Comparison of ENCODE assay signal across 22 cellular contexts in genomic region chr21:45921917-45922316, GRCh38.
"Had no signal": no experiment of that assay in that cellular context is flagged by ENCODE, and none has a peak within 500 bp of the region (broad histone marks: within the 10 kb centered on the region; RNA-seq: fewer than 3 reads in every experiment).

No MANE protein-coding gene starts in this region.

- DNase-seq: activated B cell treated with CpG ODN at 0.5 μM for 24 hours; activated CD4-positive, alpha-beta T cell treated with anti-CD3 and anti-CD28 coated beads for 1 hour; activated CD4-positive, alpha-beta T cell treated with anti-CD3 and anti-CD28 coated beads, Interleukin-2, amount 10 ng/mL, durations not matched to agents 24 days and 14 days; activated CD4-positive, alpha-beta T cell treated with anti-CD3 and anti-CD28 coated beads, Interleukin-2, amount 50 U/mL, for 48 hours; activated CD8-positive, alpha-beta memory T cell treated with anti-CD3 and anti-CD28 coated beads, Interleukin-2, amount 10 ng/mL, durations not matched to agents 7 days and 5 days; activated gamma-delta T cell treated with Interleukin-2 at 50 U/mL for 16 hours; activated naive CD4-positive, alpha-beta T cell treated with anti-CD3 and anti-CD28 coated beads, Interleukin-2, amount 10 ng/mL, durations not matched to agents 7 days and 5 days; activated naive CD8-positive, alpha-beta T cell treated with anti-CD3 and anti-CD28 coated beads for 36 hours; activated T-cell treated with anti-CD3 and anti-CD28 coated beads, Interleukin-2, amount 50 U/mL, for 4 hours; brain microvascular endothelial cell; MG63; NCI-H1417; NCI-H1694 treated with DMSO at 0.1 percent for 48 hours; NCI-H2029 treated with DMSO at 0.1 percent for 48 hours; NCI-H510A treated with DMSO at 0.1 percent for 48 hours; NCI-H69; PC-9; SHP77 treated with DMSO at 0.1 percent for 48 hours; T-helper 9 cell had no signal

- H3K9ac ChIP-seq: KMS-11 had no signal

- H3K27me3 ChIP-seq: brain microvascular endothelial cell, cardiac muscle cell, MG63 had no signal

- H3K4me3 Mint-ChIP-seq: activated B cell treated with CpG ODN at 0.5 μM for 24 hours; activated CD4-positive, alpha-beta T cell treated with anti-CD3 and anti-CD28 coated beads, Interleukin-2, amount 10 ng/mL, durations not matched to agents 24 days and 14 days; activated CD8-positive, alpha-beta memory T cell treated with anti-CD3 and anti-CD28 coated beads, Interleukin-2, amount 10 ng/mL, durations not matched to agents 7 days and 5 days; activated naive CD4-positive, alpha-beta T cell treated with anti-CD3 and anti-CD28 coated beads, Interleukin-2, amount 10 ng/mL, durations not matched to agents 7 days and 5 days; activated naive CD8-positive, alpha-beta T cell treated with anti-CD3 and anti-CD28 coated beads for 36 hours; activated T-cell treated with anti-CD3 and anti-CD28 coated beads, Interleukin-2, amount 50 U/mL, for 4 hours; T-helper 1 cell treated with Interleukin-12 subunit alpha and Interleukin-12 subunit beta and Interleukin-4 antibody, amounts not matched to agents 30 μg/mL and 1 μg/mL, for 36 hours had no signal

- H3K4me3 ChIP-seq: cardiac muscle cell, MG63, PC-9 had no signal

- H3K27ac ChIP-seq: brain microvascular endothelial cell, cardiac muscle cell, KMS-11, PC-9 had no signal

- H3K36me3 Mint-ChIP-seq: activated naive CD4-positive, alpha-beta T cell treated with anti-CD3 and anti-CD28 coated beads, Interleukin-2, amount 10 ng/mL, durations not matched to agents 7 days and 5 days; activated naive CD8-positive, alpha-beta T cell treated with anti-CD3 and anti-CD28 coated beads for 36 hours had no signal

- H3K4me2 ChIP-seq: KMS-11, PC-9 had no signal

- ATAC-seq: activated CD8-positive, alpha-beta memory T cell treated with anti-CD3 and anti-CD28 coated beads, Interleukin-2, amount 10 ng/mL, durations not matched to agents 7 days and 5 days; activated T-cell treated with anti-CD3 and anti-CD28 coated beads, Interleukin-2, amount 50 U/mL, for 4 hours had no signal

- H3K36me3 ChIP-seq: brain microvascular endothelial cell, cardiac muscle cell, MG63 had no signal

- H3K27me3 Mint-ChIP-seq: activated B cell treated with CpG ODN at 0.5 μM for 24 hours; activated CD4-positive, alpha-beta T cell treated with anti-CD3 and anti-CD28 coated beads, Interleukin-2, amount 10 ng/mL, durations not matched to agents 24 days and 14 days; activated CD8-positive, alpha-beta memory T cell treated with anti-CD3 and anti-CD28 coated beads, Interleukin-2, amount 10 ng/mL, durations not matched to agents 7 days and 5 days; activated naive CD8-positive, alpha-beta T cell treated with anti-CD3 and anti-CD28 coated beads for 36 hours had no signal

- H3K9me3 Mint-ChIP-seq: activated B cell treated with CpG ODN at 0.5 μM for 24 hours; activated CD4-positive, alpha-beta T cell treated with anti-CD3 and anti-CD28 coated beads, Interleukin-2, amount 10 ng/mL, durations not matched to agents 24 days and 14 days; activated naive CD8-positive, alpha-beta T cell treated with anti-CD3 and anti-CD28 coated beads for 36 hours; activated T-cell treated with anti-CD3 and anti-CD28 coated beads, Interleukin-2, amount 50 U/mL, for 4 hours; T-helper 1 cell treated with Interleukin-12 subunit alpha and Interleukin-12 subunit beta and Interleukin-4 antibody, amounts not matched to agents 30 μg/mL and 1 μg/mL, for 36 hours had no signal

- H3K27ac Mint-ChIP-seq: activated B cell treated with CpG ODN at 0.5 μM for 24 hours; activated CD4-positive, alpha-beta T cell treated with anti-CD3 and anti-CD28 coated beads, Interleukin-2, amount 10 ng/mL, durations not matched to agents 24 days and 14 days; activated CD8-positive, alpha-beta memory T cell treated with anti-CD3 and anti-CD28 coated beads, Interleukin-2, amount 10 ng/mL, durations not matched to agents 7 days and 5 days; activated naive CD4-positive, alpha-beta T cell treated with anti-CD3 and anti-CD28 coated beads, Interleukin-2, amount 10 ng/mL, durations not matched to agents 7 days and 5 days; activated naive CD8-positive, alpha-beta T cell treated with anti-CD3 and anti-CD28 coated beads for 36 hours; T-helper 1 cell treated with Interleukin-12 subunit alpha and Interleukin-12 subunit beta and Interleukin-4 antibody, amounts not matched to agents 30 μg/mL and 1 μg/mL, for 36 hours had no signal

- H2AFZ ChIP-seq: PC-9 had no signal

- H3K4me1 Mint-ChIP-seq: activated CD4-positive, alpha-beta T cell treated with anti-CD3 and anti-CD28 coated beads, Interleukin-2, amount 10 ng/mL, durations not matched to agents 24 days and 14 days; activated CD8-positive, alpha-beta memory T cell treated with anti-CD3 and anti-CD28 coated beads, Interleukin-2, amount 10 ng/mL, durations not matched to agents 7 days and 5 days had no signal
